ENCODE assay signal across 14 cellular contexts in the genomic region with DNA sequence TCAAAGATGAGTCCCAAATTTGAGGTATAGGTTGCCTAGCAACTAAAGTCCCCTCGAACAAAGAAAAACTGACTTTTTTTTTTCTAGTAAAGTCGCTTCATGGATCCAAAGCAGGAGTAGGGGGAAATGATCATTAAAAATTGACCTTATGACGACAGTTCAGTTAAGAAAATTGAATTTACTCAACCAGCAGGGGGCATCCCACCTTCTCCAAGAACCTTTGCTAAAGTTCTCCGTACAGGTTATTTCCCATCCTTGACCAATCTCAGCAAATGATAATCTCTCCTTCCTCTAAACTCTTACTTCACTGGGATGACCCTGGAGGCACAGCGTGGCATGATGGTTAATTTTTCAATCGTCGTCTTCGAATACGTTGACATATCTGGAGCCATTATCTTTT.
DNase-seq lines count a peak whose midpoint lies in the region; ATAC-seq and TF ChIP-seq lines count a peak whose summit lies in the region.
"Had no signal": no experiment of that assay in that cellular context is flagged by ENCODE, and none has a peak within 500 bp of the region (broad histone marks: within the 10 kb centered on the region; RNA-seq: fewer than 3 reads in every experiment).

No MANE protein-coding gene starts in this region.

- TF ChIP-seq EP300 in sigmoid colon (IDR thresholded peaks at IDR 0.05): no peak

- no peak overlapping the region for H3K4me3 ChIP-seq in left ventricle myocardium inferior
- no peak overlapping the region for H3K4me3 ChIP-seq in right cardiac atrium (ENCODE audit: low read length)
- H3K4me3 ChIP-seq in sigmoid colon: no peak overlapping the region
- H3K4me3 ChIP-seq: coronary artery, tibial artery had no signal

- no peak overlapping the region for H3K4me3 Mint-ChIP-seq in type B pancreatic cell
- H3K4me3 Mint-ChIP-seq: CD4-positive, CD25-positive, alpha-beta regulatory T cell; memory B cell had no signal

- H3K4me1 Mint-ChIP-seq in type B pancreatic cell (ENCODE audit: unreplicated experiment): no peaks in the 10 kb centered on the region
- H3K4me1 Mint-ChIP-seq: CD4-positive, CD25-positive, alpha-beta regulatory T cell; memory B cell had no signal

- ATAC-seq in right cardiac atrium (no peak), GM21515 (IDR thresholded peaks at IDR 0.05; ENCODE audit: unreplicated experiment) (no peak)

- H3K27me3 ChIP-seq in left ventricle myocardium inferior (ENCODE audit: low read depth) (peaks cover 16% of the 10 kb centered on the region), right cardiac atrium (ENCODE audit: control insufficient read depth, insufficient read depth) (no peaks in the 10 kb centered on the region), sigmoid colon (no peaks in the 10 kb centered on the region)
- H3K27me3 ChIP-seq: tibial artery had no signal

- H3K4me1 ChIP-seq in left ventricle myocardium inferior: no peaks in the 10 kb centered on the region
- no peaks in the 10 kb centered on the region for H3K4me1 ChIP-seq in right cardiac atrium (ENCODE audit: control insufficient read depth, insufficient read depth, low read length)
- no peaks in the 10 kb centered on the region for H3K4me1 ChIP-seq in sigmoid colon
- H3K4me1 ChIP-seq: tibial artery had no signal

- TF ChIP-seq POLR2A in sigmoid colon (IDR thresholded peaks at IDR 0.05): no peak

- peaks cover 6% of the 10 kb centered on the region for H3K9me3 ChIP-seq in left ventricle myocardium inferior (replicated peaks)
- no peaks in the 10 kb centered on the region for H3K9me3 ChIP-seq in right cardiac atrium (ENCODE audit: control insufficient read depth, low read length)
- no peaks in the 10 kb centered on the region for H3K9me3 ChIP-seq in sigmoid colon

- peak; percentile 45 for TF ChIP-seq CTCF in left ventricle myocardium inferior (IDR thresholded peaks at IDR 0.05; ENCODE audit: borderline replicate concordance)
- TF ChIP-seq CTCF in type B pancreatic cell (conservative IDR thresholded peaks at IDR 0.05): peak; percentile 69
- no peak for TF ChIP-seq CTCF in sigmoid colon (IDR thresholded peaks at IDR 0.05)

- 73% methylated on average over 9 of the region's 9 CpGs for WGBS in right cardiac atrium
- 77 to 83% methylated on average over 9 of the region's 9 CpGs for WGBS in sigmoid colon, 2 donors

- DNase-seq in left ventricle myocardium inferior (no peak), right cardiac atrium (no peak), M059J (ENCODE audit: low read depth) (peak; percentile 17), dermis microvascular lymphatic vessel endothelial cell (ENCODE audit: low read depth in 2 of 2) (peak; percentile 10 to 15), type B pancreatic cell (ENCODE audit: extremely low spot score, unreplicated experiment) (no peak), sigmoid colon (no peak)
- no peak for DNase-seq in activated CD8-positive, alpha-beta memory T cell treated with anti-CD3 and anti-CD28 coated beads, Interleukin-2, amount 50 U/mL, for 48 hours
- DNase-seq: activated CD4-positive, alpha-beta T cell treated with anti-CD3 and anti-CD28 coated beads for 4 hours; CD4-positive, CD25-positive, alpha-beta regulatory T cell; retina; tibial artery had no signal

- H3K36me3 Mint-ChIP-seq in type B pancreatic cell: no peaks in the 10 kb centered on the region
- H3K36me3 Mint-ChIP-seq: CD4-positive, CD25-positive, alpha-beta regulatory T cell; memory B cell had no signal

- intact Hi-C loops in left ventricle myocardium inferior (cut with micrococcal nuclease): no loop called here
- intact Hi-C loops in right cardiac atrium (cut with DNase I): no loop called here
- intact Hi-C loops in sigmoid colon (cut with DNase I): no loop called here

- no peaks in the 10 kb centered on the region for H3K27me3 Mint-ChIP-seq in type B pancreatic cell
- H3K27me3 Mint-ChIP-seq: CD4-positive, CD25-positive, alpha-beta regulatory T cell; memory B cell had no signal

- H3K36me3 ChIP-seq in left ventricle myocardium inferior (no peaks in the 10 kb centered on the region), sigmoid colon (no peaks in the 10 kb centered on the region)
- H3K36me3 ChIP-seq: tibial artery had no signal

- no peak overlapping the region for H3K27ac Mint-ChIP-seq in type B pancreatic cell
- H3K27ac Mint-ChIP-seq: CD4-positive, CD25-positive, alpha-beta regulatory T cell; memory B cell had no signal

- no peaks in the 10 kb centered on the region for H3K9me3 Mint-ChIP-seq in type B pancreatic cell

- H3K27ac ChIP-seq in left ventricle myocardium inferior (replicated peaks) (no peak overlapping the region), right cardiac atrium (ENCODE audit: low read length) (no peak overlapping the region), sigmoid colon (no peak overlapping the region)
- H3K27ac ChIP-seq: coronary artery, tibial artery had no signal

Comparison
In these comparisons a context has a peak if more than half of its experiments do, and no peak if none do; other contexts are left out.
1. DNase-seq: peak in M059J (single experiment) and dermis microvascular lymphatic vessel endothelial cell (2 of 2); none in left ventricle myocardium inferior (single experiment), right cardiac atrium (0 of 3), type B pancreatic cell (single experiment), sigmoid colon (single experiment) and activated CD8-positive, alpha-beta memory T cell treated with anti-CD3 and anti-CD28 coated beads, Interleukin-2, amount 50 U/mL, for 48 hours (single experiment).
2. CTCF ChIP-seq: peak in left ventricle myocardium inferior (single experiment) and type B pancreatic cell (single experiment); none in sigmoid colon (0 of 4).